Comparison of ENCODE assay signal across 1 cellular context in the genomic region with DNA sequence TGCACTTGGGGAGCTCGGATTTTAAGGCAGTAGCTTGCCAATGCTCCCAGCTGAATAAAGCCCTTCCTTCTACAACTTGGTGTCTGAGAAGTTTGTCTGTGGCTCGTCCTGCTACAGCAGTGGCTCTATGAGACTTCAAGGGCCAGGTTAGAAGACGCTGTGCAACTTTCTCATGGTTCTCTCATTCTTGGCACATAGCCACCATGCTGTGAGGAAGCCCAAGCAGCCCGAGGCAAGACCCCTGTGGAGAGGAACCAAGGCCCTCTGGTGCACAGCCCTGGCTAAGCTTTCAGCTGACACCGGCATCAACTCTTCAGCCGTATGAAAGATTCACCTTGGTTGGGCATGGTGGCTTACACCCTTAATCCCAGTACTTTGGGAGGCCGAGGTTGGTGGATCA.
TF ChIP-seq lines count a peak whose summit lies in the region.

No MANE protein-coding gene starts in this region.

TF ChIP-seq in GM23338, 12 proteins besides CTCF, POLR2A, EP300 and RAD21 (continued from another document):
- TF ChIP-seq, protein P1, sequence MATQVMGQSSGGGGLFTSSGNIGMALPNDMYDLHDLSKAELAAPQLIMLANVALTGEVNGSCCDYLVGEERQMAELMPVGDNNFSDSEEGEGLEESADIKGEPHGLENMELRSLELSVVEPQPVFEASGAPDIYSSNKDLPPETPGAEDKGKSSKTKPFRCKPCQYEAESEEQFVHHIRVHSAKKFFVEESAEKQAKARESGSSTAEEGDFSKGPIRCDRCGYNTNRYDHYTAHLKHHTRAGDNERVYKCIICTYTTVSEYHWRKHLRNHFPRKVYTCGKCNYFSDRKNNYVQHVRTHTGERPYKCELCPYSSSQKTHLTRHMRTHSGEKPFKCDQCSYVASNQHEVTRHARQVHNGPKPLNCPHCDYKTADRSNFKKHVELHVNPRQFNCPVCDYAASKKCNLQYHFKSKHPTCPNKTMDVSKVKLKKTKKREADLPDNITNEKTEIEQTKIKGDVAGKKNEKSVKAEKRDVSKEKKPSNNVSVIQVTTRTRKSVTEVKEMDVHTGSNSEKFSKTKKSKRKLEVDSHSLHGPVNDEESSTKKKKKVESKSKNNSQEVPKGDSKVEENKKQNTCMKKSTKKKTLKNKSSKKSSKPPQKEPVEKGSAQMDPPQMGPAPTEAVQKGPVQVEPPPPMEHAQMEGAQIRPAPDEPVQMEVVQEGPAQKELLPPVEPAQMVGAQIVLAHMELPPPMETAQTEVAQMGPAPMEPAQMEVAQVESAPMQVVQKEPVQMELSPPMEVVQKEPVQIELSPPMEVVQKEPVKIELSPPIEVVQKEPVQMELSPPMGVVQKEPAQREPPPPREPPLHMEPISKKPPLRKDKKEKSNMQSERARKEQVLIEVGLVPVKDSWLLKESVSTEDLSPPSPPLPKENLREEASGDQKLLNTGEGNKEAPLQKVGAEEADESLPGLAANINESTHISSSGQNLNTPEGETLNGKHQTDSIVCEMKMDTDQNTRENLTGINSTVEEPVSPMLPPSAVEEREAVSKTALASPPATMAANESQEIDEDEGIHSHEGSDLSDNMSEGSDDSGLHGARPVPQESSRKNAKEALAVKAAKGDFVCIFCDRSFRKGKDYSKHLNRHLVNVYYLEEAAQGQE (IDR thresholded peaks at IDR 0.05; ENCODE audit: unreplicated experiment): no peak
- TF ChIP-seq EZH2 (IDR thresholded peaks at IDR 0.05; ENCODE audit: low read depth, unreplicated experiment) (no peak), JUNB (IDR thresholded peaks at IDR 0.05; ENCODE audit: unreplicated experiment) (no peak), EZH2phosphoT487 (IDR thresholded peaks at IDR 0.05; ENCODE audit: unreplicated experiment) (no peak), ZNF331 (CRISPR knock-in tag; IDR thresholded peaks at IDR 0.05; ENCODE audit: low read depth) (no peak)
